In genomic region chr12:16605666-16606116, GRCh38 we compare ENCODE assay signal across 8 cellular contexts. TPM values are rescaled to one million over a fixed set of nuclear protein-coding genes. Genes with fewer than 3 reads are reported as not detected.
DNase-seq lines count a peak whose midpoint lies in the region; ATAC-seq, FAIRE-seq and TF ChIP-seq lines count a peak whose summit lies in the region.

No MANE protein-coding gene starts in this region.

- H3K27me3 ChIP-seq in endothelial cell of umbilical vein (ENCODE audit: control insufficient read depth in 2 of 2, insufficient read depth in 2 of 2, low read length in 2 of 2): peaks cover 27 to 48% of the 10 kb centered on the region in 2 experiments

- dilution Hi-C loops in endothelial cell of umbilical vein (cut with MboI; ENCODE audit: extremely low pct_ligation_motif_present, low sequenced_read_pairs): no loop called here

- peak overlapping the region; percentile 83 to 87 (median 86) for H3K4me3 Mint-ChIP-seq in nephron
- H3K4me3 Mint-ChIP-seq in stimulated activated naive CD8-positive, alpha-beta T cell treated with anti-CD3 and anti-CD28 coated beads, Interleukin-15, amount 100 ng/mL, for 72 hours: no peak overlapping the region
- H3K4me3 Mint-ChIP-seq in stimulated activated naive B cell treated with anti-CD40 and anti-IgM and Interleukin-4, amounts not matched to agents 10 μg/mL and 1 μg/mL and 100 μg/mL, for 72 hours: peak overlapping the region in 1 of 2 donors; percentile 66
- H3K4me3 Mint-ChIP-seq in T-helper 17 cell: no peak overlapping the region

- no peaks in the 10 kb centered on the region for H3K9me1 ChIP-seq in endothelial cell of umbilical vein (replicated peaks; ENCODE audit: control insufficient read depth, extremely low read depth, insufficient read depth, low read length)

- POLR2A ChIA-PET in endothelial cell of umbilical vein (lab: Charles Lee): no interaction called here

- H3K36me3 ChIP-seq in endothelial cell of umbilical vein (ENCODE audit: control insufficient read depth in 2 of 2, extremely low read depth in 1 of 2, insufficient read depth in 2 of 2, low read length in 2 of 2): no peaks in the 10 kb centered on the region

- FAIRE-seq in endothelial cell of umbilical vein (lab: Jason Lieb, UNC): no peak

- H3K36me3 Mint-ChIP-seq in nephron (ENCODE audit: low read depth) (no peaks in the 10 kb centered on the region), T-helper 17 cell (ENCODE audit: low read depth) (no peaks in the 10 kb centered on the region)
- no peaks in the 10 kb centered on the region for H3K36me3 Mint-ChIP-seq in stimulated activated naive B cell treated with anti-CD40 and anti-IgM and Interleukin-4, amounts not matched to agents 10 μg/mL and 1 μg/mL and 100 μg/mL, for 72 hours

- peaks cover 59% of the 10 kb centered on the region for H3K4me1 Mint-ChIP-seq in nephron
- peaks cover 5% of the 10 kb centered on the region for H3K4me1 Mint-ChIP-seq in stimulated activated naive CD8-positive, alpha-beta T cell treated with anti-CD3 and anti-CD28 coated beads, Interleukin-15, amount 100 ng/mL, for 72 hours
- peaks cover 3 to 6% of the 10 kb centered on the region in 2 donors for H3K4me1 Mint-ChIP-seq in stimulated activated naive B cell treated with anti-CD40 and anti-IgM and Interleukin-4, amounts not matched to agents 10 μg/mL and 1 μg/mL and 100 μg/mL, for 72 hours
- H3K4me1 Mint-ChIP-seq in T-helper 17 cell: no peaks in the 10 kb centered on the region

- peak overlapping the region; percentile 64 for H3K4me2 ChIP-seq in endothelial cell of umbilical vein (ENCODE audit: insufficient read depth, low read length)

- BruUV-seq in endothelial cell of umbilical vein (replicated peaks; lab: Mats Ljungman, UMichigan): no TSS peak

- peak overlapping the region; percentile 43 for H2AFZ ChIP-seq in endothelial cell of umbilical vein (ENCODE audit: low read depth, low read length)

- no peaks in the 10 kb centered on the region for H3K79me2 ChIP-seq in endothelial cell of umbilical vein (ENCODE audit: control insufficient read depth, insufficient read depth, low read length)

- no peaks in the 10 kb centered on the region for H3K9me3 Mint-ChIP-seq in nephron
- H3K9me3 Mint-ChIP-seq in stimulated activated naive CD8-positive, alpha-beta T cell treated with anti-CD3 and anti-CD28 coated beads, Interleukin-15, amount 100 ng/mL, for 72 hours: peaks cover 7 to 20% of the 10 kb centered on the region in 2 donors
- H3K9me3 Mint-ChIP-seq in stimulated activated naive B cell treated with anti-CD40 and anti-IgM and Interleukin-4, amounts not matched to agents 10 μg/mL and 1 μg/mL and 100 μg/mL, for 72 hours: no peaks in the 10 kb centered on the region

- intact Hi-C loops in endothelial cell of umbilical vein (cut with micrococcal nuclease): no loop called here

- H3K27me3 Mint-ChIP-seq in nephron (ENCODE audit: low read depth): peaks cover 80% of the 10 kb centered on the region
- H3K27me3 Mint-ChIP-seq in stimulated activated naive CD8-positive, alpha-beta T cell treated with anti-CD3 and anti-CD28 coated beads, Interleukin-15, amount 100 ng/mL, for 72 hours: peaks cover 69% of the 10 kb centered on the region
- peaks cover 51 to 69% of the 10 kb centered on the region in 2 donors for H3K27me3 Mint-ChIP-seq in stimulated activated naive B cell treated with anti-CD40 and anti-IgM and Interleukin-4, amounts not matched to agents 10 μg/mL and 1 μg/mL and 100 μg/mL, for 72 hours
- H3K27me3 Mint-ChIP-seq in T-helper 17 cell: peaks cover 12% of the 10 kb centered on the region

- no peak overlapping the region for H3K27ac ChIP-seq in endothelial cell of umbilical vein (ENCODE audit: insufficient read depth, low read depth, low read length)

- TF ChIP-seq CTCF in endothelial cell of umbilical vein (IDR thresholded peaks at IDR 0.05; ENCODE audit: extremely low read depth in 1 of 2, insufficient read depth in 1 of 2, low read depth in 1 of 2, low read length in 2 of 2): no peak
- TF ChIP-seq CTCF in nephron (IDR thresholded peaks at IDR 0.05; ENCODE audit: unreplicated experiment in 3 of 3): no peak

- H3K4me3 ChIP-seq in endothelial cell of umbilical vein (replicated peaks in 1 of 3; ENCODE audit: insufficient read depth in 1 of 3, low read depth in 1 of 3, low read length in 3 of 3): peak overlapping the region; percentile 4 to 72 (median 27)

- ATAC-seq in GM21423 (IDR thresholded peaks at IDR 0.05; ENCODE audit: unreplicated experiment) (peak; percentile 27), T-helper 17 cell (no peak)
- ATAC-seq in stimulated activated naive CD8-positive, alpha-beta T cell treated with anti-CD3 and anti-CD28 coated beads, Interleukin-15, amount 100 ng/mL, for 72 hours: no peak
- ATAC-seq in stimulated activated naive B cell treated with anti-CD40 and anti-IgM and Interleukin-4, amounts not matched to agents 10 μg/mL and 1 μg/mL and 100 μg/mL, for 72 hours (replicated peaks): no peak

- H3K9ac ChIP-seq in endothelial cell of umbilical vein (replicated peaks; ENCODE audit: extremely low read depth, insufficient read depth, low read length): no peak overlapping the region

- no peaks in the 10 kb centered on the region for H3K4me1 ChIP-seq in endothelial cell of umbilical vein (ENCODE audit: control insufficient read depth, extremely low read depth, insufficient read depth, low read length)

- H4K20me1 ChIP-seq in endothelial cell of umbilical vein (replicated peaks; ENCODE audit: control insufficient read depth, extremely low read depth, insufficient read depth, low read length): no peaks in the 10 kb centered on the region

- TF ChIP-seq POLR2A in endothelial cell of umbilical vein (IDR thresholded peaks at IDR 0.05; ENCODE audit: low read depth, low read length): no peak

- CTCF ChIA-PET in endothelial cell of umbilical vein (lab: Charles Lee): no interaction called here

- no peaks in the 10 kb centered on the region for H3K9me3 ChIP-seq in endothelial cell of umbilical vein (replicated peaks; ENCODE audit: control insufficient read depth, insufficient read depth, low read length)
- no peaks in the 10 kb centered on the region for H3K9me3 ChIP-seq in T-helper 17 cell (ENCODE audit: control insufficient read depth, low read length, poor library complexity, severe bottlenecking)

- DNase-seq in NCI-H510A (lab: John Stamatoyannopoulos, UW) (peak; percentile 41), endothelial cell of umbilical vein (ENCODE audit: low read depth, low spot score) (peak; percentile 15), T-helper 17 cell (no peak)
- DNase-seq in stimulated activated naive CD8-positive, alpha-beta T cell treated with anti-CD3 and anti-CD28 coated beads, Interleukin-15, amount 100 ng/mL, for 72 hours: no peak
- no peak for DNase-seq in activated T-cell treated with anti-CD3 and anti-CD28 coated beads, Interleukin-2, amount 50 U/mL, for 48 hours
- no peak for DNase-seq in stimulated activated naive B cell treated with anti-CD40 and anti-IgM and Interleukin-4, amounts not matched to agents 10 μg/mL and 1 μg/mL and 100 μg/mL, for 72 hours

- H3K27ac Mint-ChIP-seq in nephron (no peak overlapping the region), T-helper 17 cell (no peak overlapping the region)
- H3K27ac Mint-ChIP-seq in stimulated activated naive CD8-positive, alpha-beta T cell treated with anti-CD3 and anti-CD28 coated beads, Interleukin-15, amount 100 ng/mL, for 72 hours: no peak overlapping the region
- no peak overlapping the region for H3K27ac Mint-ChIP-seq in stimulated activated naive B cell treated with anti-CD40 and anti-IgM and Interleukin-4, amounts not matched to agents 10 μg/mL and 1 μg/mL and 100 μg/mL, for 72 hours

TF ChIP-seq in endothelial cell of umbilical vein, 7 proteins besides CTCF, POLR2A, EP300 and RAD21:
- TF ChIP-seq MAX (IDR thresholded peaks at IDR 0.05; ENCODE audit: insufficient read depth, insufficient read length) (no peak), JUN (IDR thresholded peaks at IDR 0.05; ENCODE audit: borderline replicate concordance, insufficient read depth, insufficient read length, low read depth) (no peak), EZH2 (IDR thresholded peaks at IDR 0.05; ENCODE audit: borderline replicate concordance, low read depth, low read length, severe bottlenecking) (no peak)

RNA-seq across cellular contexts. Expression of gene LMO3, which starts 0.3 kb away (rescaled TPM):
- total RNA-seq in endothelial cell of umbilical vein: not detected in 2 replicates
- not detected in 2 replicates for polyA plus RNA-seq in endothelial cell of umbilical vein
- not detected in 2 replicates for polyA plus RNA-seq in endothelial cell of umbilical vein (2011; cell fraction: cytosol; rRNA removed)
- not detected in 2 replicates for polyA plus RNA-seq in endothelial cell of umbilical vein (2011; cell fraction: nucleus; rRNA removed)
- polyA plus RNA-seq in endothelial cell of umbilical vein (2012): not detected in 2 replicates
- polyA minus RNA-seq in endothelial cell of umbilical vein: 0.07 TPM in 1 of 2 replicates, not detected in the other
- polyA minus RNA-seq in endothelial cell of umbilical vein (2011; cell fraction: cytosol; rRNA and poly(A)+ RNA removed): not detected
- polyA minus RNA-seq in endothelial cell of umbilical vein (2011; cell fraction: nucleus; rRNA and poly(A)+ RNA removed): not detected in 2 replicates
- total RNA-seq in T-helper 17 cell: not detected

Comparison
In these comparisons a context has a peak if more than half of its experiments do, and no peak if none do; other contexts are left out.
1. DNase-seq: peak in NCI-H510A (single experiment) and endothelial cell of umbilical vein (single experiment); none in stimulated activated naive CD8-positive, alpha-beta T cell treated with anti-CD3 and anti-CD28 coated beads, Interleukin-15, amount 100 ng/mL, for 72 hours (0 of 2), activated T-cell treated with anti-CD3 and anti-CD28 coated beads, Interleukin-2, amount 50 U/mL, for 48 hours (0 of 2), stimulated activated naive B cell treated with anti-CD40 and anti-IgM and Interleukin-4, amounts not matched to agents 10 μg/mL and 1 μg/mL and 100 μg/mL, for 72 hours (single experiment) and T-helper 17 cell (0 of 3).
2. H3K4me3 Mint-ChIP-seq: peak in nephron (3 of 3); none in stimulated activated naive CD8-positive, alpha-beta T cell treated with anti-CD3 and anti-CD28 coated beads, Interleukin-15, amount 100 ng/mL, for 72 hours (0 of 2) and T-helper 17 cell (single experiment).